Comparison of ENCODE assay signal across 20 cellular contexts in the genomic region with DNA sequence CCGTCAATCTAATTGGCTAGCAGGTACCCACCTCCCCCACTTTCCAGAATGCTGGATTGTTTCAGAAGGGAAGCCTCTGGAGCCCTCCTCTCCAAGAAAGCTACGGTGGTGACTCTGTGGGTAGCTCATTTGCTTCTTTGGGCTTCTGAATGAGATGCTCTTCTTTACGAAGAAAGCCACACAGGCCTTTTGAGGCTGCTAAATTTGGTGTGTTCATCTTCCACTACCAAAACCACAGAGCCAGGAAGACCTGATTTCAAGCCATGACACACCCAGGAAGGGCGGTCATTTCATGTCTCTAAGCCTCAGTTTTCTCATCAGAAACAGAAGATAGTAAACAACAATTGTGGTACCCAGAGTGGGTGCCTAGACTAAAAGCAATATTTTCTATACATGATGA.
DNase-seq lines count a peak whose midpoint lies in the region; ATAC-seq and TF ChIP-seq lines count a peak whose summit lies in the region.
"Had no signal": no experiment of that assay in that cellular context is flagged by ENCODE, and none has a peak within 500 bp of the region (broad histone marks: within the 10 kb centered on the region; RNA-seq: fewer than 3 reads in every experiment).

No MANE protein-coding gene starts in this region.

- H3K9ac ChIP-seq in Loucy (ENCODE audit: low read depth, low read length, poor library complexity, severe bottlenecking), result no peak overlapping the region
- H3K9ac ChIP-seq: SK-N-SH had no signal

- H3K27me3 ChIP-seq in Loucy (ENCODE audit: insufficient read depth, low read length, poor library complexity, severe bottlenecking), result no peaks in the 10 kb centered on the region

- DNase-seq in natural killer cell (no peak), NCI-H2029 treated with DMSO at 0.1 percent for 48 hours (lab: John Stamatoyannopoulos, UW) (no peak), kidney tubule cell (ENCODE audit: low spot score) (no peak), NCI-H128 (lab: John Stamatoyannopoulos, UW; ENCODE audit: unreplicated experiment) (no peak)
- DNase-seq in natural killer cell treated with Interleukin-12 subunit alpha and Interleukin-12 subunit beta and Interleukin-15 and Interleukin-18, amount 100 ng/mL, for 72 hours (ENCODE audit: low spot score), result no peak
- DNase-seq in stimulated activated effector memory CD8-positive, alpha-beta T cell treated with anti-CD3 and anti-CD28 coated beads, Interleukin-12 subunit alpha, Interleukin-12 subunit beta, amount 100 ng/mL, for 72 hours (ENCODE audit: low spot score in 2 of 2), result no peak
- DNase-seq: ACHN, Caco-2, HCEC 1CT, Kasumi-1, NCI-H1092 treated with DMSO at 0.1 percent for 48 hours, NCI-H2081 treated with DMSO at 0.1 percent for 48 hours, NCI-H510A, NCI-H748 treated with DMSO at 0.1 percent for 48 hours, OCI-M1, SHP77 had no signal

- no peaks in the 10 kb centered on the region for H3K9me2 ChIP-seq in Loucy (replicated peaks; ENCODE audit: low read depth, low read length)
- H3K9me2 ChIP-seq: SK-N-SH had no signal

- no peaks in the 10 kb centered on the region for H3K36me3 ChIP-seq in Loucy (ENCODE audit: insufficient read depth, low read length)

- H3F3A ChIP-seq in Loucy (ENCODE audit: low read depth), result no peaks in the 10 kb centered on the region

- intact Hi-C loops in natural killer cell (cut with micrococcal nuclease), result no loop called here

- peaks cover 6% of the 10 kb centered on the region for H3K36me3 Mint-ChIP-seq in natural killer cell
- peaks cover 9% of the 10 kb centered on the region for H3K36me3 Mint-ChIP-seq in natural killer cell treated with Interleukin-12 subunit alpha and Interleukin-12 subunit beta and Interleukin-15 and Interleukin-18, amount 100 ng/mL, for 72 hours
- H3K36me3 Mint-ChIP-seq in activated T-helper 17 cell treated with anti-CD3 and anti-CD28 coated beads, Interleukin-2, amount 50 U/mL, for 72 hours (ENCODE audit: low read depth), result no peaks in the 10 kb centered on the region
- H3K36me3 Mint-ChIP-seq in stimulated activated effector memory CD8-positive, alpha-beta T cell treated with anti-CD3 and anti-CD28 coated beads, Interleukin-12 subunit alpha, Interleukin-12 subunit beta, amount 100 ng/mL, for 72 hours, result no peaks in the 10 kb centered on the region
- H3K36me3 Mint-ChIP-seq: IgD-negative memory B cell had no signal

- ATAC-seq in natural killer cell, result peak in 1 of 3 donors; percentile 47
- no peak for ATAC-seq in natural killer cell treated with Interleukin-12 subunit alpha and Interleukin-12 subunit beta and Interleukin-15 and Interleukin-18, amount 100 ng/mL, for 72 hours
- peak; percentile 60 for ATAC-seq in activated T-helper 17 cell treated with anti-CD3 and anti-CD28 coated beads, Interleukin-2, amount 50 U/mL, for 72 hours (replicated peaks)
- ATAC-seq in stimulated activated effector memory CD8-positive, alpha-beta T cell treated with anti-CD3 and anti-CD28 coated beads, Interleukin-12 subunit alpha, Interleukin-12 subunit beta, amount 100 ng/mL, for 72 hours, result peak; percentile 80

- peak overlapping the region; percentile 72 to 78 for H3K27ac Mint-ChIP-seq in natural killer cell
- H3K27ac Mint-ChIP-seq in natural killer cell treated with Interleukin-12 subunit alpha and Interleukin-12 subunit beta and Interleukin-15 and Interleukin-18, amount 100 ng/mL, for 72 hours, result peak overlapping the region in 1 of 2 donors; percentile 41
- H3K27ac Mint-ChIP-seq in activated T-helper 17 cell treated with anti-CD3 and anti-CD28 coated beads, Interleukin-2, amount 50 U/mL, for 72 hours, result peak overlapping the region; percentile 33
- no peak overlapping the region for H3K27ac Mint-ChIP-seq in stimulated activated effector memory CD8-positive, alpha-beta T cell treated with anti-CD3 and anti-CD28 coated beads, Interleukin-12 subunit alpha, Interleukin-12 subunit beta, amount 100 ng/mL, for 72 hours
- H3K27ac Mint-ChIP-seq: IgD-negative memory B cell had no signal

- peak overlapping the region; percentile 59 for H3K4me3 Mint-ChIP-seq in natural killer cell
- no peak overlapping the region for H3K4me3 Mint-ChIP-seq in natural killer cell treated with Interleukin-12 subunit alpha and Interleukin-12 subunit beta and Interleukin-15 and Interleukin-18, amount 100 ng/mL, for 72 hours
- H3K4me3 Mint-ChIP-seq in activated T-helper 17 cell treated with anti-CD3 and anti-CD28 coated beads, Interleukin-2, amount 50 U/mL, for 72 hours, result no peak overlapping the region
- H3K4me3 Mint-ChIP-seq in stimulated activated effector memory CD8-positive, alpha-beta T cell treated with anti-CD3 and anti-CD28 coated beads, Interleukin-12 subunit alpha, Interleukin-12 subunit beta, amount 100 ng/mL, for 72 hours, result no peak overlapping the region

- no peak for TF ChIP-seq CTCF in natural killer cell (IDR thresholded peaks at IDR 0.05)
- no peak for TF ChIP-seq CTCF in Loucy (conservative IDR thresholded peaks at IDR 0.05; ENCODE audit: low read length)

- H3K4me2 ChIP-seq in Loucy (ENCODE audit: low read depth, low read length, poor library complexity, severe bottlenecking), result no peak overlapping the region
- H3K4me2 ChIP-seq: SK-N-SH had no signal

- H3K4me3 ChIP-seq in Loucy (ENCODE audit: low read length, poor library complexity, severe bottlenecking), result no peak overlapping the region

- H2AFZ ChIP-seq in Loucy (ENCODE audit: low read length), result peak overlapping the region; percentile 21; the same call in 1 of the 2 replicates

- no peaks in the 10 kb centered on the region for H4K20me1 ChIP-seq in Loucy (ENCODE audit: insufficient read depth, low read length, poor library complexity, severe bottlenecking)

- no peaks in the 10 kb centered on the region for H3K79me2 ChIP-seq in Loucy (ENCODE audit: insufficient read depth, low read length)

- peaks cover 25 to 27% of the 10 kb centered on the region in 2 donors for H3K4me1 Mint-ChIP-seq in natural killer cell
- H3K4me1 Mint-ChIP-seq in natural killer cell treated with Interleukin-12 subunit alpha and Interleukin-12 subunit beta and Interleukin-15 and Interleukin-18, amount 100 ng/mL, for 72 hours (ENCODE audit: low read depth in 2 of 2), result peaks cover 4 to 15% of the 10 kb centered on the region in 2 donors
- H3K4me1 Mint-ChIP-seq in activated T-helper 17 cell treated with anti-CD3 and anti-CD28 coated beads, Interleukin-2, amount 50 U/mL, for 72 hours, result no peaks in the 10 kb centered on the region
- H3K4me1 Mint-ChIP-seq in stimulated activated effector memory CD8-positive, alpha-beta T cell treated with anti-CD3 and anti-CD28 coated beads, Interleukin-12 subunit alpha, Interleukin-12 subunit beta, amount 100 ng/mL, for 72 hours, result peaks cover 8% of the 10 kb centered on the region
- H3K4me1 Mint-ChIP-seq: IgD-negative memory B cell had no signal

- H3K4me1 ChIP-seq in Loucy (ENCODE audit: insufficient read depth, low read length, poor library complexity, severe bottlenecking), result peaks cover 6% of the 10 kb centered on the region
- H3K4me1 ChIP-seq: Caco-2 had no signal

- peaks cover 5 to 7% of the 10 kb centered on the region in 2 donors for H3K9me3 Mint-ChIP-seq in natural killer cell
- H3K9me3 Mint-ChIP-seq in natural killer cell treated with Interleukin-12 subunit alpha and Interleukin-12 subunit beta and Interleukin-15 and Interleukin-18, amount 100 ng/mL, for 72 hours, result peaks cover 9% of the 10 kb centered on the region
- H3K9me3 Mint-ChIP-seq in activated T-helper 17 cell treated with anti-CD3 and anti-CD28 coated beads, Interleukin-2, amount 50 U/mL, for 72 hours, result peaks cover 13% of the 10 kb centered on the region
- H3K9me3 Mint-ChIP-seq in stimulated activated effector memory CD8-positive, alpha-beta T cell treated with anti-CD3 and anti-CD28 coated beads, Interleukin-12 subunit alpha, Interleukin-12 subunit beta, amount 100 ng/mL, for 72 hours, result peaks cover 8% of the 10 kb centered on the region

- H3K27me3 Mint-ChIP-seq in natural killer cell (ENCODE audit: low read depth in 2 of 2), result peaks cover 0 to 4% of the 10 kb centered on the region in 2 donors
- H3K27me3 Mint-ChIP-seq in natural killer cell treated with Interleukin-12 subunit alpha and Interleukin-12 subunit beta and Interleukin-15 and Interleukin-18, amount 100 ng/mL, for 72 hours, result peaks cover 0 to 2% of the 10 kb centered on the region in 2 donors
- peaks cover 3% of the 10 kb centered on the region for H3K27me3 Mint-ChIP-seq in activated T-helper 17 cell treated with anti-CD3 and anti-CD28 coated beads, Interleukin-2, amount 50 U/mL, for 72 hours
- H3K27me3 Mint-ChIP-seq: IgD-negative memory B cell had no signal

- peaks cover 2% of the 10 kb centered on the region; the same call in 1 of the 2 replicates for H3K9me3 ChIP-seq in Loucy (ENCODE audit: insufficient read depth, low read depth, low read length)
- H3K9me3 ChIP-seq: Caco-2, SK-N-SH had no signal

Comparison
In these comparisons a context has a peak if more than half of its experiments do, and no peak if none do; other contexts are left out.
1. ATAC-seq: peak in activated T-helper 17 cell treated with anti-CD3 and anti-CD28 coated beads, Interleukin-2, amount 50 U/mL, for 72 hours (single experiment) and stimulated activated effector memory CD8-positive, alpha-beta T cell treated with anti-CD3 and anti-CD28 coated beads, Interleukin-12 subunit alpha, Interleukin-12 subunit beta, amount 100 ng/mL, for 72 hours (single experiment); none in natural killer cell treated with Interleukin-12 subunit alpha and Interleukin-12 subunit beta and Interleukin-15 and Interleukin-18, amount 100 ng/mL, for 72 hours (0 of 2).